ENCODE assay signal across 8 cellular contexts in genomic region chr5:141564216-141564692, GRCh38. TPM values are rescaled to one million over a fixed set of nuclear protein-coding genes. Genes with fewer than 3 reads are reported as not detected.
A peak's percentile ranks its signal among the peaks of the same experiment; 100 is the strongest.
DNase-seq lines count a peak whose midpoint lies in the region; ATAC-seq, FAIRE-seq and TF ChIP-seq lines count a peak whose summit lies in the region.

No MANE protein-coding gene starts in this region.

- DNase-seq in DMS114 treated with DMSO at 0.1 percent for 48 hours (lab: John Stamatoyannopoulos, UW; ENCODE audit: unreplicated experiment) = peak; percentile 91
- peak in 66 of 76 experiments; percentile 3 to 93 (median 73) for DNase-seq in HUDEP-2 (lab: John Stamatoyannopoulos, UW; ENCODE audit: unreplicated experiment in 76 of 76)
- peak; percentile 39 to 83 for DNase-seq in NOMO-1 (lab: John Stamatoyannopoulos, UW; ENCODE audit: unreplicated experiment in 2 of 2)
- DNase-seq in activated CD8-positive, alpha-beta memory T cell treated with anti-CD3 and anti-CD28 coated beads for 4 hours (ENCODE audit: low read depth in 2 of 2) = peak; percentile 23 to 46
- peak; percentile 94 for DNase-seq in endothelial cell of umbilical vein (ENCODE audit: low read depth, low spot score)
- DNase-seq in stimulated activated effector memory CD8-positive, alpha-beta T cell treated with anti-CD3 and anti-CD28 coated beads, Interleukin-12 subunit alpha, Interleukin-12 subunit beta, amount 100 ng/mL, for 72 hours (ENCODE audit: low spot score in 2 of 2) = peak; percentile 46 to 75

- H3K4me3 Mint-ChIP-seq in stimulated activated effector memory CD8-positive, alpha-beta T cell treated with anti-CD3 and anti-CD28 coated beads, Interleukin-12 subunit alpha, Interleukin-12 subunit beta, amount 100 ng/mL, for 72 hours = no peak overlapping the region

- TF ChIP-seq POLR2A in endothelial cell of umbilical vein (IDR thresholded peaks at IDR 0.05; ENCODE audit: low read depth, low read length) = no peak

- CTCF ChIA-PET in endothelial cell of umbilical vein (lab: Charles Lee) = interaction anchor here (0.5 to 3.7 kb wide), 80 partner anchors 11 to 705 kb away, joined by 3 to 335 read pairs (median 6); partner anchors contain the start of genes DIAPH1, HDAC3, PCDHB10 and PCDHB12

- peak; percentile 97 for ATAC-seq in GM21515 (IDR thresholded peaks at IDR 0.05; ENCODE audit: unreplicated experiment)
- ATAC-seq in stimulated activated effector memory CD8-positive, alpha-beta T cell treated with anti-CD3 and anti-CD28 coated beads, Interleukin-12 subunit alpha, Interleukin-12 subunit beta, amount 100 ng/mL, for 72 hours = peak; percentile 98

- no peaks in the 10 kb centered on the region for H4K20me1 ChIP-seq in endothelial cell of umbilical vein (replicated peaks; ENCODE audit: control insufficient read depth, extremely low read depth, insufficient read depth, low read length)

- POLR2A ChIA-PET in endothelial cell of umbilical vein (lab: Charles Lee) = interaction anchor here (0.7 to 1.0 kb wide), 4 partner anchors 134 to 244 kb away, joined by 3 to 4 read pairs (median 3); partner anchors contain the start of genes PCDHGA12, PCDHGB5, PCDHGB7 and TAF7

- peak overlapping the region; percentile 36 for H2AFZ ChIP-seq in endothelial cell of umbilical vein (ENCODE audit: low read depth, low read length)

- H3K4me2 ChIP-seq in endothelial cell of umbilical vein (ENCODE audit: insufficient read depth, low read length) = no peak overlapping the region

- H3K9me3 ChIP-seq in endothelial cell of umbilical vein (replicated peaks; ENCODE audit: control insufficient read depth, insufficient read depth, low read length) (no peaks in the 10 kb centered on the region), mucosa of stomach (ENCODE audit: control insufficient read depth, low read length) (no peaks in the 10 kb centered on the region)

- H3K27ac ChIP-seq in endothelial cell of umbilical vein (ENCODE audit: insufficient read depth, low read depth, low read length) = peak overlapping the region; percentile 76

- no peaks in the 10 kb centered on the region for H3K79me2 ChIP-seq in endothelial cell of umbilical vein (ENCODE audit: control insufficient read depth, insufficient read depth, low read length)

- intact Hi-C loops in endothelial cell of umbilical vein (cut with micrococcal nuclease) = loop anchor here (1.0 to 5.0 kb wide), 3 partner anchors 212 to 852 kb away; partner anchors contain the start of gene PCDHGB1

- H3K36me3 Mint-ChIP-seq in stimulated activated effector memory CD8-positive, alpha-beta T cell treated with anti-CD3 and anti-CD28 coated beads, Interleukin-12 subunit alpha, Interleukin-12 subunit beta, amount 100 ng/mL, for 72 hours = peaks cover 100% of the 10 kb centered on the region

- H3K4me1 ChIP-seq in endothelial cell of umbilical vein (ENCODE audit: control insufficient read depth, extremely low read depth, insufficient read depth, low read length) (peaks cover 21% of the 10 kb centered on the region), mucosa of stomach (ENCODE audit: control insufficient read depth, insufficient read depth, low read length) (peaks cover 13% of the 10 kb centered on the region)

- no peak overlapping the region for H3K4me3 ChIP-seq in endothelial cell of umbilical vein (replicated peaks in 1 of 3; ENCODE audit: insufficient read depth in 1 of 3, low read depth in 1 of 3, low read length in 3 of 3)
- H3K4me3 ChIP-seq in mucosa of stomach (ENCODE audit: low read length) = no peak overlapping the region

- dilution Hi-C loops in endothelial cell of umbilical vein (cut with MboI; ENCODE audit: extremely low pct_ligation_motif_present, low sequenced_read_pairs) = no loop called here

- H3K27me3 ChIP-seq in endothelial cell of umbilical vein (ENCODE audit: control insufficient read depth in 2 of 2, insufficient read depth in 2 of 2, low read length in 2 of 2) (no peaks in the 10 kb centered on the region), mucosa of stomach (ENCODE audit: control insufficient read depth, insufficient read depth, low read length) (no peaks in the 10 kb centered on the region)

- H3K36me3 ChIP-seq in endothelial cell of umbilical vein (ENCODE audit: control insufficient read depth in 2 of 2, extremely low read depth in 1 of 2, insufficient read depth in 2 of 2, low read length in 2 of 2) = peaks cover 2 to 3% of the 10 kb centered on the region in 2 experiments
- H3K36me3 ChIP-seq in mucosa of stomach (ENCODE audit: control insufficient read depth, insufficient read depth, low read length) = peaks cover 5% of the 10 kb centered on the region

- TF ChIP-seq CTCF in endothelial cell of umbilical vein (IDR thresholded peaks at IDR 0.05; ENCODE audit: extremely low read depth in 1 of 2, insufficient read depth in 1 of 2, low read depth in 1 of 2, low read length in 2 of 2) = peak; percentile 68 to 93

- H3K9me3 Mint-ChIP-seq in stimulated activated effector memory CD8-positive, alpha-beta T cell treated with anti-CD3 and anti-CD28 coated beads, Interleukin-12 subunit alpha, Interleukin-12 subunit beta, amount 100 ng/mL, for 72 hours = no peaks in the 10 kb centered on the region

- peak overlapping the region; percentile 85 for H3K27ac Mint-ChIP-seq in stimulated activated effector memory CD8-positive, alpha-beta T cell treated with anti-CD3 and anti-CD28 coated beads, Interleukin-12 subunit alpha, Interleukin-12 subunit beta, amount 100 ng/mL, for 72 hours

- no TSS peak for BruUV-seq in endothelial cell of umbilical vein (replicated peaks; lab: Mats Ljungman, UMichigan)

- H3K9ac ChIP-seq in endothelial cell of umbilical vein (replicated peaks; ENCODE audit: extremely low read depth, insufficient read depth, low read length) (peak overlapping the region; percentile 17), mucosa of stomach (ENCODE audit: low read length) (peak overlapping the region; percentile 8)

- peaks cover 44% of the 10 kb centered on the region for H3K4me1 Mint-ChIP-seq in stimulated activated effector memory CD8-positive, alpha-beta T cell treated with anti-CD3 and anti-CD28 coated beads, Interleukin-12 subunit alpha, Interleukin-12 subunit beta, amount 100 ng/mL, for 72 hours

- H3K9me1 ChIP-seq in endothelial cell of umbilical vein (replicated peaks; ENCODE audit: control insufficient read depth, extremely low read depth, insufficient read depth, low read length) = no peaks in the 10 kb centered on the region

- FAIRE-seq in endothelial cell of umbilical vein (lab: Jason Lieb, UNC) = peak; percentile 87

TF ChIP-seq in endothelial cell of umbilical vein, 7 proteins besides CTCF, POLR2A, EP300 and RAD21:
- TF ChIP-seq MAX (IDR thresholded peaks at IDR 0.05; ENCODE audit: insufficient read depth, insufficient read length) (peak; percentile 37), JUN (IDR thresholded peaks at IDR 0.05; ENCODE audit: borderline replicate concordance, insufficient read depth, insufficient read length, low read depth) (peak; percentile 97), MYC (IDR thresholded peaks at IDR 0.05; ENCODE audit: low read depth, low read length) (no peak), FOS (IDR thresholded peaks at IDR 0.05; ENCODE audit: borderline replicate concordance, insufficient read depth, low read length) (peak; percentile 59), EZH2 (IDR thresholded peaks at IDR 0.05; ENCODE audit: borderline replicate concordance, low read depth, low read length, severe bottlenecking) (no peak), GATA2 (IDR thresholded peaks at IDR 0.05; ENCODE audit: insufficient read depth, insufficient read length, low read depth, low read length) (no peak), POLR2AphosphoS5 (IDR thresholded peaks at IDR 0.05; ENCODE audit: insufficient read depth, low read depth, low read length) (peak; percentile 19)

RNA-seq across cellular contexts. Expression of gene DIAPH1, which starts 54.5 kb away (rescaled TPM):
- 103 and 105 TPM in 2 replicates for total RNA-seq in endothelial cell of umbilical vein
- polyA plus RNA-seq in endothelial cell of umbilical vein = 59.2 and 68.6 TPM in 2 replicates
- polyA plus RNA-seq in endothelial cell of umbilical vein (2011; cell fraction: cytosol; rRNA removed) = 51.6 and 54.4 TPM in 2 replicates
- 167 and 183 TPM in 2 replicates for polyA plus RNA-seq in endothelial cell of umbilical vein (2011; cell fraction: nucleus; rRNA removed)
- polyA plus RNA-seq in endothelial cell of umbilical vein (2012) = 65.8 and 74.9 TPM in 2 replicates
- polyA minus RNA-seq in endothelial cell of umbilical vein = 135 and 141 TPM in 2 replicates
- 79.2 TPM for polyA minus RNA-seq in endothelial cell of umbilical vein (2011; cell fraction: cytosol; rRNA and poly(A)+ RNA removed)
- 114 and 132 TPM in 2 replicates for polyA minus RNA-seq in endothelial cell of umbilical vein (2011; cell fraction: nucleus; rRNA and poly(A)+ RNA removed)

Comparison
In these comparisons a context has a peak if more than half of its experiments do, and no peak if none do; other contexts are left out.
1. DNase-seq: peak in every context shown above with its lines; median percentile 94 in endothelial cell of umbilical vein; 91 in DMS114 treated with DMSO at 0.1 percent for 48 hours; 73 in HUDEP-2; 61 in NOMO-1; 60 in stimulated activated effector memory CD8-positive, alpha-beta T cell treated with anti-CD3 and anti-CD28 coated beads, Interleukin-12 subunit alpha, Interleukin-12 subunit beta, amount 100 ng/mL, for 72 hours; 34 in activated CD8-positive, alpha-beta memory T cell treated with anti-CD3 and anti-CD28 coated beads for 4 hours.